ENCODE assay signal across 10 cellular contexts in genomic region chr13:102584423-102584822, GRCh38. TPM values are rescaled to one million over a fixed set of nuclear protein-coding genes. Genes with fewer than 3 reads are reported as not detected.
DNase-seq lines count a peak whose midpoint lies in the region; ATAC-seq and TF ChIP-seq lines count a peak whose summit lies in the region.
"Had no signal": no experiment of that assay in that cellular context is flagged by ENCODE, and none has a peak within 500 bp of the region (broad histone marks: within the 10 kb centered on the region; RNA-seq: fewer than 3 reads in every experiment).

No MANE protein-coding gene starts in this region.

- peaks cover 3 to 7% (median 6%) of the 10 kb centered on the region in 3 donors for H3K27me3 Mint-ChIP-seq in naive B cell
- peaks cover 19% of the 10 kb centered on the region for H3K27me3 Mint-ChIP-seq in activated T-helper 2 cell treated with anti-CD3 and anti-CD28 coated beads, Interferon-gamma antibody, Interleukin-2, Interleukin-4, amounts not matched to agents 10 μg/mL and 5 μg/mL and 100 μg/mL, durations not matched to agents 14 hours and 24 hours and 36 hours (ENCODE audit: low read depth)
- H3K27me3 Mint-ChIP-seq: stimulated activated naive CD8-positive, alpha-beta T cell treated with anti-CD3 and anti-CD28 coated beads, Interleukin-15, amount 100 ng/mL, for 72 hours had no signal

- TF ChIP-seq POLR2A in body of pancreas (IDR thresholded peaks at IDR 0.05), result no peak

- no peak overlapping the region for H3K4me3 ChIP-seq in body of pancreas
- H3K4me3 ChIP-seq: prostate gland had no signal

- no peaks in the 10 kb centered on the region for H3K9me3 ChIP-seq in body of pancreas
- H3K9me3 ChIP-seq: prostate gland had no signal

- WGBS in body of pancreas, 2 donors, result 32 to 36% methylated on average over 3 of the region's 3 CpGs

- TF ChIP-seq CTCF in body of pancreas (IDR thresholded peaks at IDR 0.05), result no peak

- H3K27ac ChIP-seq in body of pancreas, result no peak overlapping the region
- H3K27ac ChIP-seq: prostate gland had no signal

- intact Hi-C loops in body of pancreas (cut with DNase I), result no loop called here
- intact Hi-C loops in activated T-helper 2 cell treated with anti-CD3 and anti-CD28 coated beads, Interferon-gamma antibody, Interleukin-2, Interleukin-4, amounts not matched to agents 10 μg/mL and 5 μg/mL and 100 μg/mL, durations not matched to agents 14 hours and 24 hours and 36 hours (cut with micrococcal nuclease), result loop anchor here (5.0 kb wide), 1 partner anchor 143 kb away; no protein-coding TSS in a partner anchor

- ATAC-seq in GM18907 (IDR thresholded peaks at IDR 0.05; ENCODE audit: unreplicated experiment) (peak; percentile 58), HG02759 (IDR thresholded peaks at IDR 0.05; ENCODE audit: unreplicated experiment) (peak; percentile 66), naive B cell (ENCODE audit: low read depth in 2 of 2) (peak; percentile 49 to 69), body of pancreas (no peak)
- ATAC-seq in stimulated activated naive CD8-positive, alpha-beta T cell treated with anti-CD3 and anti-CD28 coated beads, Interleukin-15, Interleukin-2, amounts not matched to agents 100 U/mL and 50 U/mL, for 24 hours, result no peak
- ATAC-seq: stimulated activated naive CD8-positive, alpha-beta T cell treated with anti-CD3 and anti-CD28 coated beads, Interleukin-15, amount 100 ng/mL, for 72 hours had no signal

- H3K27ac Mint-ChIP-seq in naive B cell, result peak overlapping the region in 3 of 6 donors; percentile 2 to 90 (median 5)
- H3K27ac Mint-ChIP-seq in activated T-helper 2 cell treated with anti-CD3 and anti-CD28 coated beads, Interferon-gamma antibody, Interleukin-2, Interleukin-4, amounts not matched to agents 10 μg/mL and 5 μg/mL and 100 μg/mL, durations not matched to agents 14 hours and 24 hours and 36 hours, result no peak overlapping the region
- H3K27ac Mint-ChIP-seq: stimulated activated naive CD8-positive, alpha-beta T cell treated with anti-CD3 and anti-CD28 coated beads, Interleukin-15, amount 100 ng/mL, for 72 hours had no signal

- no peaks in the 10 kb centered on the region for H3K36me3 ChIP-seq in body of pancreas (replicated peaks in 1 of 2; ENCODE audit: insufficient read depth in 1 of 2, low read depth in 2 of 2)
- H3K36me3 ChIP-seq: prostate gland had no signal

- no peak overlapping the region for H3K4me3 Mint-ChIP-seq in naive B cell
- no peak overlapping the region for H3K4me3 Mint-ChIP-seq in activated T-helper 2 cell treated with anti-CD3 and anti-CD28 coated beads, Interferon-gamma antibody, Interleukin-2, Interleukin-4, amounts not matched to agents 10 μg/mL and 5 μg/mL and 100 μg/mL, durations not matched to agents 14 hours and 24 hours and 36 hours (ENCODE audit: low read depth)
- H3K4me3 Mint-ChIP-seq: stimulated activated naive CD8-positive, alpha-beta T cell treated with anti-CD3 and anti-CD28 coated beads, Interleukin-15, amount 100 ng/mL, for 72 hours had no signal

- DNase-seq in NCI-H187 treated with DMSO at 0.1 percent for 48 hours (lab: John Stamatoyannopoulos, UW), result peak; percentile 97
- DNase-seq in naive B cell, result no peak
- DNase-seq in body of pancreas, result no peak
- no peak for DNase-seq in foreskin melanocyte
- DNase-seq in activated T-helper 2 cell treated with anti-CD3 and anti-CD28 coated beads, Interferon-gamma antibody, Interleukin-2, Interleukin-4, amounts not matched to agents 10 μg/mL and 5 μg/mL and 100 μg/mL, durations not matched to agents 14 hours and 24 hours and 36 hours (ENCODE audit: low spot score), result no peak
- DNase-seq in stimulated activated naive CD8-positive, alpha-beta T cell treated with anti-CD3 and anti-CD28 coated beads, Interleukin-15, Interleukin-2, amounts not matched to agents 100 U/mL and 50 U/mL, for 24 hours, result no peak
- DNase-seq: stimulated activated naive CD8-positive, alpha-beta T cell treated with anti-CD3 and anti-CD28 coated beads, Interleukin-15, amount 100 ng/mL, for 72 hours had no signal

- H3K9me3 Mint-ChIP-seq in naive B cell, result no peaks in the 10 kb centered on the region
- H3K9me3 Mint-ChIP-seq in activated T-helper 2 cell treated with anti-CD3 and anti-CD28 coated beads, Interferon-gamma antibody, Interleukin-2, Interleukin-4, amounts not matched to agents 10 μg/mL and 5 μg/mL and 100 μg/mL, durations not matched to agents 14 hours and 24 hours and 36 hours, result no peaks in the 10 kb centered on the region
- H3K9me3 Mint-ChIP-seq: stimulated activated naive CD8-positive, alpha-beta T cell treated with anti-CD3 and anti-CD28 coated beads, Interleukin-15, amount 100 ng/mL, for 72 hours had no signal

- H3K36me3 Mint-ChIP-seq in naive B cell, result no peaks in the 10 kb centered on the region
- no peaks in the 10 kb centered on the region for H3K36me3 Mint-ChIP-seq in activated T-helper 2 cell treated with anti-CD3 and anti-CD28 coated beads, Interferon-gamma antibody, Interleukin-2, Interleukin-4, amounts not matched to agents 10 μg/mL and 5 μg/mL and 100 μg/mL, durations not matched to agents 14 hours and 24 hours and 36 hours (ENCODE audit: low read depth)

- no peaks in the 10 kb centered on the region for H3K4me1 ChIP-seq in body of pancreas
- H3K4me1 ChIP-seq: prostate gland had no signal

- no peaks in the 10 kb centered on the region for H3K27me3 ChIP-seq in body of pancreas

- H3K4me1 Mint-ChIP-seq in naive B cell, result peaks cover 7 to 12% (median 10%) of the 10 kb centered on the region in 3 donors
- peaks cover 20% of the 10 kb centered on the region for H3K4me1 Mint-ChIP-seq in activated T-helper 2 cell treated with anti-CD3 and anti-CD28 coated beads, Interferon-gamma antibody, Interleukin-2, Interleukin-4, amounts not matched to agents 10 μg/mL and 5 μg/mL and 100 μg/mL, durations not matched to agents 14 hours and 24 hours and 36 hours (ENCODE audit: low read depth)

RNA-seq across cellular contexts. Expression of gene TPP2, which starts 12.4 kb away (rescaled TPM):
- 10 to 100 TPM; 11.8 to 29.0 (median 27.1) TPM for polyA plus RNA-seq in naive B cell (ENCODE audit: low read depth in 6 of 6)
- total RNA-seq in body of pancreas, result 10 to 100 TPM; 29.3 to 73.5 TPM
- total RNA-seq in activated T-helper 2 cell treated with anti-CD3 and anti-CD28 coated beads, Interferon-gamma antibody, Interleukin-2, Interleukin-4, amounts not matched to agents 10 μg/mL and 5 μg/mL and 100 μg/mL, durations not matched to agents 14 hours and 24 hours and 36 hours, result 75.5 and 76.5 TPM in 2 replicates

Comparison
In these comparisons a context has a peak if more than half of its experiments do, and no peak if none do; other contexts are left out.
1. ATAC-seq: peak in GM18907 (single experiment), HG02759 (single experiment) and naive B cell (2 of 2); none in body of pancreas (single experiment) and stimulated activated naive CD8-positive, alpha-beta T cell treated with anti-CD3 and anti-CD28 coated beads, Interleukin-15, Interleukin-2, amounts not matched to agents 100 U/mL and 50 U/mL, for 24 hours (single experiment).